40 cellular contexts compared by ENCODE assay signal in genomic region chr19:8849232-8849631, GRCh38. TPM values are rescaled to one million over a fixed set of nuclear protein-coding genes. Genes with fewer than 3 reads are reported as not detected.
"Had no signal": no experiment of that assay in that cellular context is flagged by ENCODE, and none has a peak within 500 bp of the region (broad histone marks: within the 10 kb centered on the region; RNA-seq: fewer than 3 reads in every experiment).

No MANE protein-coding gene starts in this region.

- H3K27me3 Mint-ChIP-seq: activated CD4-positive, alpha-beta memory T cell treated with anti-CD3 and anti-CD28 coated beads, Interleukin-2, amount 10 ng/mL, durations not matched to agents 7 days and 5 days; activated CD4-positive, alpha-beta T cell treated with anti-CD3 and anti-CD28 coated beads, Interleukin-2, amount 10 ng/mL, durations not matched to agents 7 days and 5 days; activated CD8-positive, alpha-beta memory T cell treated with anti-CD3 and anti-CD28 coated beads, Interleukin-2, amount 10 ng/mL, durations not matched to agents 7 days and 5 days; activated naive CD8-positive, alpha-beta T cell treated with anti-CD3 and anti-CD28 coated beads, Interleukin-2, amount 10 ng/mL, durations not matched to agents 7 days and 5 days had no signal

- DNase-seq: activated CD4-positive, alpha-beta memory T cell treated with anti-CD3 and anti-CD28 coated beads, Interleukin-2, amount 10 ng/mL, durations not matched to agents 7 days and 5 days; activated CD4-positive, alpha-beta T cell treated with anti-CD3 and anti-CD28 coated beads for 1 hour; activated CD4-positive, alpha-beta T cell treated with anti-CD3 and anti-CD28 coated beads for 36 hours; activated CD4-positive, alpha-beta T cell treated with anti-CD3 and anti-CD28 coated beads for 48 hours; activated CD4-positive, alpha-beta T cell treated with anti-CD3 and anti-CD28 coated beads, Interleukin-2, amount 10 ng/mL, durations not matched to agents 7 days and 5 days; activated CD4-positive, alpha-beta T cell treated with anti-CD3 and anti-CD28 coated beads, Interleukin-2, amount 50 U/mL, for 48 hours; activated CD4-positive, CD25-positive, alpha-beta regulatory T cell; activated CD8-positive, alpha-beta memory T cell treated with anti-CD3 and anti-CD28 coated beads for 24 hours; activated CD8-positive, alpha-beta memory T cell treated with anti-CD3 and anti-CD28 coated beads, Interleukin-2, amount 10 ng/mL, durations not matched to agents 7 days and 5 days; activated CD8-positive, alpha-beta memory T cell treated with anti-CD3 and anti-CD28 coated beads, Interleukin-2, amount 50 U/mL, for 48 hours; activated CD8-positive, alpha-beta T cell treated with anti-CD3 and anti-CD28 coated beads, Interleukin-2, amount 10 ng/mL, durations not matched to agents 7 days and 5 days; activated effector memory CD4-positive, alpha-beta T cell treated with Interleukin-2 at 50 U/mL for 16 hours; activated gamma-delta T cell; activated naive CD4-positive, alpha-beta T cell treated with anti-CD3 and anti-CD28 coated beads for 36 hours; activated naive CD4-positive, alpha-beta T cell treated with anti-CD3 and anti-CD28 coated beads, Interleukin-2, amount 50 U/mL, for 16 hours; activated naive CD8-positive, alpha-beta T cell treated with anti-CD3 and anti-CD28 coated beads, Interleukin-2, amount 10 ng/mL, durations not matched to agents 7 days and 5 days; activated naive CD8-positive, alpha-beta T cell treated with anti-CD3 and anti-CD28 coated beads, Interleukin-2, amount 50 U/mL, for 24 hours; activated T-cell treated with anti-CD3 and anti-CD28 coated beads, Interleukin-2, amount 50 U/mL, for 24 hours; activated T-cell treated with anti-CD3 and anti-CD28 coated beads, Interleukin-2, amount 50 U/mL, for 48 hours; amygdala; anterior cingulate cortex; caudate nucleus; cerebellar nuclear complex; T-helper 1 cell; T-helper 2 cell; T-helper 9 cell; WERI-Rb-1 had no signal

- H3K36me3 ChIP-seq: ascending aorta, cardiac muscle cell, WERI-Rb-1 had no signal

- H3K4me3 ChIP-seq: ascending aorta, cardiac muscle cell had no signal

- H3K27ac ChIP-seq: ascending aorta, cardiac muscle cell, WERI-Rb-1 had no signal

- ATAC-seq: activated CD4-positive, alpha-beta T cell treated with anti-CD3 and anti-CD28 coated beads for 36 hours; activated CD4-positive, CD25-positive, alpha-beta regulatory T cell treated with anti-CD3 and anti-CD28 coated beads, Interleukin-2, amount 50 U/mL, for 24 hours; activated CD8-positive, alpha-beta memory T cell treated with anti-CD3 and anti-CD28 coated beads, Interleukin-2, amount 10 ng/mL, durations not matched to agents 7 days and 5 days; activated CD8-positive, alpha-beta T cell treated with anti-CD3 and anti-CD28 coated beads, Interleukin-2, amount 10 ng/mL, durations not matched to agents 7 days and 5 days; activated naive CD8-positive, alpha-beta T cell treated with anti-CD3 and anti-CD28 coated beads, Interleukin-2, amount 50 U/mL, for 24 hours; WTC11 had no signal

- H3K4me3 Mint-ChIP-seq: activated CD4-positive, alpha-beta memory T cell treated with anti-CD3 and anti-CD28 coated beads, Interleukin-2, amount 10 ng/mL, durations not matched to agents 7 days and 5 days; activated CD4-positive, alpha-beta T cell treated with anti-CD3 and anti-CD28 coated beads for 36 hours; activated CD4-positive, alpha-beta T cell treated with anti-CD3 and anti-CD28 coated beads, Interleukin-2, amount 10 ng/mL, durations not matched to agents 7 days and 5 days; activated CD8-positive, alpha-beta memory T cell treated with anti-CD3 and anti-CD28 coated beads, Interleukin-2, amount 10 ng/mL, durations not matched to agents 7 days and 5 days; activated CD8-positive, alpha-beta T cell treated with anti-CD3 and anti-CD28 coated beads, Interleukin-2, amount 10 ng/mL, durations not matched to agents 7 days and 5 days; activated naive CD4-positive, alpha-beta T cell treated with anti-CD3 and anti-CD28 coated beads for 36 hours; activated naive CD8-positive, alpha-beta T cell; activated naive CD8-positive, alpha-beta T cell treated with anti-CD3 and anti-CD28 coated beads, Interleukin-2, amount 10 ng/mL, durations not matched to agents 7 days and 5 days; activated naive CD8-positive, alpha-beta T cell treated with anti-CD3 and anti-CD28 coated beads, Interleukin-2, amount 50 U/mL, for 24 hours; activated T-cell treated with anti-CD3 and anti-CD28 coated beads, Interleukin-2, amount 50 U/mL, for 24 hours; brain; central memory CD8-positive, alpha-beta T cell; T-helper 1 cell treated with Interleukin-12 subunit alpha and Interleukin-12 subunit beta and Interleukin-4 antibody, amounts not matched to agents 30 μg/mL and 1 μg/mL, for 36 hours; T-helper 2 cell treated with Interferon-gamma antibody and Interleukin-4, amounts not matched to agents 5 μg/mL and 100 μg/mL, for 36 hours; WTC11 had no signal

- H3K4me1 ChIP-seq: ascending aorta had no signal

- H3K4me1 Mint-ChIP-seq: activated CD4-positive, alpha-beta memory T cell treated with anti-CD3 and anti-CD28 coated beads, Interleukin-2, amount 10 ng/mL, durations not matched to agents 7 days and 5 days; activated CD4-positive, alpha-beta T cell treated with anti-CD3 and anti-CD28 coated beads for 36 hours; activated CD4-positive, alpha-beta T cell treated with anti-CD3 and anti-CD28 coated beads, Interleukin-2, amount 10 ng/mL, durations not matched to agents 7 days and 5 days; activated CD8-positive, alpha-beta memory T cell treated with anti-CD3 and anti-CD28 coated beads, Interleukin-2, amount 10 ng/mL, durations not matched to agents 7 days and 5 days; activated naive CD8-positive, alpha-beta T cell treated with anti-CD3 and anti-CD28 coated beads, Interleukin-2, amount 10 ng/mL, durations not matched to agents 7 days and 5 days; activated naive CD8-positive, alpha-beta T cell treated with anti-CD3 and anti-CD28 coated beads, Interleukin-2, amount 50 U/mL, for 24 hours; brain; central memory CD8-positive, alpha-beta T cell; WTC11 had no signal

- H3K36me3 Mint-ChIP-seq: activated CD8-positive, alpha-beta memory T cell treated with anti-CD3 and anti-CD28 coated beads, Interleukin-2, amount 10 ng/mL, durations not matched to agents 7 days and 5 days; activated naive CD8-positive, alpha-beta T cell treated with anti-CD3 and anti-CD28 coated beads, Interleukin-2, amount 10 ng/mL, durations not matched to agents 7 days and 5 days; brain had no signal

- H3K9me3 ChIP-seq: ascending aorta had no signal

- H3K27me3 ChIP-seq: ascending aorta, cardiac muscle cell had no signal

- FAIRE-seq: bronchial epithelial cell, TTC549 had no signal

- H3K27ac Mint-ChIP-seq: activated CD4-positive, alpha-beta memory T cell treated with anti-CD3 and anti-CD28 coated beads, Interleukin-2, amount 10 ng/mL, durations not matched to agents 7 days and 5 days; activated CD4-positive, alpha-beta T cell treated with anti-CD3 and anti-CD28 coated beads for 36 hours; activated CD4-positive, alpha-beta T cell treated with anti-CD3 and anti-CD28 coated beads, Interleukin-2, amount 10 ng/mL, durations not matched to agents 7 days and 5 days; activated CD8-positive, alpha-beta memory T cell treated with anti-CD3 and anti-CD28 coated beads, Interleukin-2, amount 10 ng/mL, durations not matched to agents 7 days and 5 days; activated CD8-positive, alpha-beta T cell treated with anti-CD3 and anti-CD28 coated beads, Interleukin-2, amount 10 ng/mL, durations not matched to agents 7 days and 5 days; activated naive CD4-positive, alpha-beta T cell treated with anti-CD3 and anti-CD28 coated beads for 36 hours; activated naive CD8-positive, alpha-beta T cell; activated naive CD8-positive, alpha-beta T cell treated with anti-CD3 and anti-CD28 coated beads, Interleukin-2, amount 10 ng/mL, durations not matched to agents 7 days and 5 days; activated naive CD8-positive, alpha-beta T cell treated with anti-CD3 and anti-CD28 coated beads, Interleukin-2, amount 50 U/mL, for 24 hours; activated T-cell treated with anti-CD3 and anti-CD28 coated beads, Interleukin-2, amount 50 U/mL, for 24 hours; activated T-helper 2 cell treated with anti-CD3 and anti-CD28 coated beads, Interferon-gamma antibody, Interleukin-2, Interleukin-4, amounts not matched to agents 10 μg/mL and 5 μg/mL and 100 μg/mL, durations not matched to agents 14 hours and 24 hours and 36 hours; brain; T-helper 1 cell treated with Interleukin-12 subunit alpha and Interleukin-12 subunit beta and Interleukin-4 antibody, amounts not matched to agents 30 μg/mL and 1 μg/mL, for 36 hours; T-helper 2 cell treated with Interferon-gamma antibody and Interleukin-4, amounts not matched to agents 5 μg/mL and 100 μg/mL, for 36 hours; WTC11 had no signal

RNA-seq across cellular contexts. Expression of gene MBD3L1, which starts 17.1 kb away (rescaled TPM):
- total RNA-seq: activated CD4-positive, alpha-beta memory T cell treated with anti-CD3 and anti-CD28 coated beads, Interleukin-2, amount 10 ng/mL, durations not matched to agents 7 days and 5 days; activated CD4-positive, alpha-beta T cell treated with anti-CD3 and anti-CD28 coated beads for 36 hours; activated CD4-positive, alpha-beta T cell treated with anti-CD3 and anti-CD28 coated beads, Interleukin-2, amount 10 ng/mL, durations not matched to agents 7 days and 5 days; activated CD8-positive, alpha-beta memory T cell treated with anti-CD3 and anti-CD28 coated beads, Interleukin-2, amount 10 ng/mL, durations not matched to agents 7 days and 5 days; activated CD8-positive, alpha-beta T cell treated with anti-CD3 and anti-CD28 coated beads, Interleukin-2, amount 10 ng/mL, durations not matched to agents 7 days and 5 days; activated naive CD4-positive, alpha-beta T cell treated with anti-CD3 and anti-CD28 coated beads for 36 hours; activated naive CD8-positive, alpha-beta T cell treated with anti-CD3 and anti-CD28 coated beads, Interleukin-2, amount 10 ng/mL, durations not matched to agents 7 days and 5 days; activated T-helper 2 cell treated with anti-CD3 and anti-CD28 coated beads, Interferon-gamma antibody, Interleukin-2, Interleukin-4, amounts not matched to agents 10 μg/mL and 5 μg/mL and 100 μg/mL, durations not matched to agents 14 hours and 24 hours and 36 hours; ascending aorta; bronchial epithelial cell; cardiac muscle cell; chondrocyte; WTC11 had no signal
- polyA plus RNA-seq: cardiac muscle cell had no signal

RNA-seq across cellular contexts. Expression of gene ZNF558, which starts 17.1 kb away (rescaled TPM):
- total RNA-seq: cardiac muscle cell had no signal
- polyA plus RNA-seq: cardiac muscle cell had no signal
